1 cellular context compared by ENCODE assay signal in genomic region chr5:140576776-140577201, GRCh38.
TF ChIP-seq lines count a peak whose summit lies in the region.

No MANE protein-coding gene starts in this region.

TF ChIP-seq in H1, 55 proteins besides CTCF, POLR2A, EP300 and RAD21:
- TF ChIP-seq MAX (IDR thresholded peaks at IDR 0.05) = no peak
- TF ChIP-seq HDAC2 (IDR thresholded peaks at IDR 0.05; ENCODE audit: borderline replicate concordance in 1 of 2, low read depth in 2 of 2, low read length in 2 of 2) = no peak
